Comparison of ENCODE assay signal across 15 cellular contexts in genomic region chr9:3401556-3401955, GRCh38.
DNase-seq lines count a peak whose midpoint lies in the region; ATAC-seq, FAIRE-seq and TF ChIP-seq lines count a peak whose summit lies in the region.
"Had no signal": no experiment of that assay in that cellular context is flagged by ENCODE, and none has a peak within 500 bp of the region (broad histone marks: within the 10 kb centered on the region; RNA-seq: fewer than 3 reads in every experiment).

No MANE protein-coding gene starts in this region.

- TF ChIP-seq CTCF in keratinocyte (optimal IDR thresholded peaks at IDR 0.05 in 1 of 3, IDR thresholded peaks at IDR 0.05 in 1 of 3, conservative IDR thresholded peaks at IDR 0.05 in 1 of 3; ENCODE audit: extremely low read depth in 1 of 3, insufficient read depth in 2 of 3, low read length in 3 of 3) (no peak), brain microvascular endothelial cell (IDR thresholded peaks at IDR 0.05; ENCODE audit: low read depth, low read length, missing control alignments) (no peak)

- H3K27me3 ChIP-seq in keratinocyte (ENCODE audit: control insufficient read depth, extremely low read depth, insufficient read depth, low read length) (no peaks in the 10 kb centered on the region), brain microvascular endothelial cell (replicated peaks) (no peaks in the 10 kb centered on the region)
- H3K27me3 ChIP-seq: pancreas had no signal

- dilution Hi-C loops in keratinocyte (cut with MboI; ENCODE audit: extremely low pct_ligation_motif_present, low sequenced_read_pairs), result no loop called here

- H3K9ac ChIP-seq in keratinocyte (ENCODE audit: control insufficient read depth, extremely low read depth, insufficient read depth, low read length), result no peak overlapping the region
- H3K9ac ChIP-seq: KMS-11 had no signal

- H3K4me2 ChIP-seq in keratinocyte (ENCODE audit: control insufficient read depth, extremely low read depth, insufficient read depth, low read depth, low read length), result no peak overlapping the region
- H3K4me2 ChIP-seq: KMS-11 had no signal

- H3K36me3 ChIP-seq in keratinocyte (ENCODE audit: control insufficient read depth in 2 of 2, extremely low read depth in 1 of 2, insufficient read depth in 2 of 2, low read length in 2 of 2), result no peaks in the 10 kb centered on the region
- no peaks in the 10 kb centered on the region for H3K36me3 ChIP-seq in brain microvascular endothelial cell (replicated peaks)
- H3K36me3 ChIP-seq: lower lobe of right lung, pancreas had no signal

- no peak overlapping the region for H2AFZ ChIP-seq in keratinocyte (ENCODE audit: control insufficient read depth, low read length)

- no peaks in the 10 kb centered on the region for H3K79me2 ChIP-seq in keratinocyte (ENCODE audit: control insufficient read depth, insufficient read depth, low read length)

- H3K27ac ChIP-seq in keratinocyte (ENCODE audit: control insufficient read depth, insufficient read depth, low read length) (no peak overlapping the region), brain microvascular endothelial cell (no peak overlapping the region)
- H3K27ac ChIP-seq: KMS-11, lower lobe of right lung, pancreas had no signal

- H4K20me1 ChIP-seq in keratinocyte (ENCODE audit: control insufficient read depth, extremely low read depth, insufficient read depth, low read length), result no peaks in the 10 kb centered on the region

- DNase-seq in GM04504 (ENCODE audit: low read depth) (peak; percentile 2), NCI-H1436 treated with DMSO at 0.1 percent for 48 hours (lab: John Stamatoyannopoulos, UW) (peak; percentile 95), NOMO-1 treated with DMSO at 0.1 percent for 48 hours (lab: John Stamatoyannopoulos, UW; ENCODE audit: unreplicated experiment) (peak; percentile 66), keratinocyte (ENCODE audit: low read depth, low spot score) (no peak), brain microvascular endothelial cell (no peak), DMS114 treated with DMSO at 0.1 percent for 48 hours (lab: John Stamatoyannopoulos, UW; ENCODE audit: unreplicated experiment) (no peak), germinal center (ENCODE audit: low spot score) (no peak)
- DNase-seq: effector memory CD4-positive, alpha-beta T cell; lower lobe of right lung; pancreas; PC-3; stimulated activated CD4-positive, alpha-beta T cell treated with anti-CD3 and anti-CD28 coated beads, Interleukin-2, amount 100 ng/mL, for 24 hours had no signal

- H3K4me3 ChIP-seq in keratinocyte (ENCODE audit: control insufficient read depth in 2 of 3, extremely low read depth in 1 of 3, insufficient read depth in 2 of 3, low read depth in 1 of 3, low read length in 3 of 3), result no peak overlapping the region
- no peak overlapping the region for H3K4me3 ChIP-seq in brain microvascular endothelial cell (ENCODE audit: low read depth, low read length)
- H3K4me3 ChIP-seq: lower lobe of right lung, pancreas had no signal

- no peak for ATAC-seq in HG03520 (IDR thresholded peaks at IDR 0.05; ENCODE audit: unreplicated experiment)
- ATAC-seq: lower lobe of right lung; PC-3; stimulated activated memory B cell treated with anti-CD40 and anti-IgM and Interleukin-4, amounts not matched to agents 10 μg/mL and 1 μg/mL and 100 μg/mL, for 72 hours had no signal

- no peaks in the 10 kb centered on the region for H3K4me1 ChIP-seq in keratinocyte (ENCODE audit: control insufficient read depth, extremely low read depth, insufficient read depth, low read length)
- H3K4me1 ChIP-seq: lower lobe of right lung, pancreas had no signal

- no peaks in the 10 kb centered on the region for H3K9me1 ChIP-seq in keratinocyte (ENCODE audit: control insufficient read depth, extremely low read depth, insufficient read depth, low read length)

- peak; percentile 23 for FAIRE-seq in keratinocyte (lab: Jason Lieb, UNC)
- FAIRE-seq: pancreas had no signal

- in situ Hi-C loops in brain microvascular endothelial cell (cut with HindIII; ENCODE audit: low pct_ligation_motif_present, low sequenced_read_pairs), result no loop called here

- H3K9me3 ChIP-seq in keratinocyte (ENCODE audit: control insufficient read depth, low read depth, low read length), result no peaks in the 10 kb centered on the region
- H3K9me3 ChIP-seq: lower lobe of right lung, pancreas had no signal

Comparison
In these comparisons a context has a peak if more than half of its experiments do, and no peak if none do; other contexts are left out.
1. DNase-seq: peak in GM04504 (single experiment), NCI-H1436 treated with DMSO at 0.1 percent for 48 hours (single experiment) and NOMO-1 treated with DMSO at 0.1 percent for 48 hours (single experiment); none in keratinocyte (single experiment), brain microvascular endothelial cell (single experiment), DMS114 treated with DMSO at 0.1 percent for 48 hours (single experiment) and germinal center (single experiment).